ENCODE assay signal across 29 cellular contexts in the genomic region with DNA sequence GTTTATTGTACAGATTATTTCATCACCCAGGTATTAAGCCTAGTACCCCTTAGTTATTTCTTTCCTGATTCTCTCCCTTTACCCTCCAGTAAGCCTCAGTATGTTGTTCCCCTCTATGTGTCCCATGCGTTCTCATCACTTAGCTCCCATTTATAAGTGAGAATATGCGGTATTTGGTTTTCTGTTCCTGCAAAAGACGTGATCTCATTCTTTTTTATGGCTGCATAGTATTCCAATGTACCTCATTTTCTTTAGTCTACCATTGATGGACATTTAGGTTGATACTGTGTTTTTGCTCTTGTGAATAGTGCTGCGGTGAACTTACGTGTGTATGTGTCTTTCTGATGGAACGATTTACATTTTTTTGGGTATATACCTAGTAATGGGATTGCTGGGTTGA.
"Had no signal": no experiment of that assay in that cellular context is flagged by ENCODE, and none has a peak within 500 bp of the region (broad histone marks: within the 10 kb centered on the region; RNA-seq: fewer than 3 reads in every experiment).

No MANE protein-coding gene starts in this region.

- H3K36me3 ChIP-seq: thoracic aorta, thyroid gland, upper lobe of left lung, upper lobe of right lung, uterus had no signal

- H3K27ac Mint-ChIP-seq: stimulated activated effector memory CD8-positive, alpha-beta T cell treated with anti-CD3 and anti-CD28 coated beads, Interleukin-12 subunit alpha, Interleukin-12 subunit beta, amount 100 ng/mL, for 72 hours; stimulated activated memory B cell treated with anti-CD40 and anti-IgM and Interleukin-4, amounts not matched to agents 10 μg/mL and 1 μg/mL and 100 μg/mL, for 72 hours; stimulated activated naive B cell treated with anti-CD40 and anti-IgM and Interleukin-4, amounts not matched to agents 10 μg/mL and 1 μg/mL and 100 μg/mL, for 72 hours; stimulated activated naive CD8-positive, alpha-beta T cell treated with anti-CD3 and anti-CD28 coated beads, Interleukin-15, amount 100 ng/mL, for 72 hours; stimulated activated naive CD8-positive, alpha-beta T cell treated with anti-CD3 and anti-CD28 coated beads, Interleukin-15, Interleukin-2, amounts not matched to agents 100 ng/mL and 50 ng/mL, for 24 hours; type B pancreatic cell had no signal

- H3K36me3 Mint-ChIP-seq: stimulated activated effector memory CD8-positive, alpha-beta T cell treated with anti-CD3 and anti-CD28 coated beads, Interleukin-12 subunit alpha, Interleukin-12 subunit beta, amount 100 ng/mL, for 72 hours had no signal

- H3K27ac ChIP-seq: stomach, suprapubic skin, testis, thoracic aorta, thyroid gland, tibial artery, tibial nerve, transverse colon, upper lobe of left lung, upper lobe of right lung, uterus, vagina had no signal

- H3K27me3 ChIP-seq: stomach, suprapubic skin, testis, thyroid gland, tibial artery, tibial nerve, transverse colon, upper lobe of left lung, upper lobe of right lung, uterus, vagina had no signal

- H3K9me3 ChIP-seq: testis, thyroid gland had no signal

- ATAC-seq: stimulated activated effector memory CD8-positive, alpha-beta T cell treated with anti-CD3 and anti-CD28 coated beads, Interleukin-12 subunit alpha, Interleukin-12 subunit beta, amount 100 ng/mL, for 72 hours; stimulated activated memory B cell treated with anti-CD40 and anti-IgM and Interleukin-4, amounts not matched to agents 10 μg/mL and 1 μg/mL and 100 μg/mL, for 72 hours; stimulated activated naive B cell treated with anti-CD40 and anti-IgM and Interleukin-4, amounts not matched to agents 10 μg/mL and 1 μg/mL and 100 μg/mL, for 72 hours; stimulated activated naive CD8-positive, alpha-beta T cell treated with anti-CD3 and anti-CD28 coated beads, Interleukin-15, amount 100 ng/mL, for 72 hours; stimulated activated naive CD8-positive, alpha-beta T cell treated with anti-CD3 and anti-CD28 coated beads, Interleukin-15, Interleukin-2, amounts not matched to agents 100 U/mL and 50 U/mL, for 24 hours; upper lobe of right lung had no signal

- H3K4me3 ChIP-seq: stomach, suprapubic skin, testis, thoracic aorta, thyroid gland, tibial artery, tibial nerve, transverse colon, upper lobe of left lung, upper lobe of right lung, uterus, vagina had no signal

- H3K4me1 ChIP-seq: suprapubic skin, testis, transverse colon, upper lobe of left lung, upper lobe of right lung, uterus, vagina had no signal

- H3K4me3 Mint-ChIP-seq: stimulated activated effector memory CD8-positive, alpha-beta T cell treated with anti-CD3 and anti-CD28 coated beads, Interleukin-12 subunit alpha, Interleukin-12 subunit beta, amount 100 ng/mL, for 72 hours; stimulated activated memory B cell treated with anti-CD40 and anti-IgM and Interleukin-4, amounts not matched to agents 10 μg/mL and 1 μg/mL and 100 μg/mL, for 72 hours; stimulated activated naive B cell treated with anti-CD40 and anti-IgM and Interleukin-4, amounts not matched to agents 10 μg/mL and 1 μg/mL and 100 μg/mL, for 72 hours; stimulated activated naive CD8-positive, alpha-beta T cell treated with anti-CD3 and anti-CD28 coated beads, Interleukin-15, amount 100 ng/mL, for 72 hours; stimulated activated naive CD8-positive, alpha-beta T cell treated with anti-CD3 and anti-CD28 coated beads, Interleukin-15, Interleukin-2, amounts not matched to agents 100 ng/mL and 50 ng/mL, for 24 hours; type B pancreatic cell had no signal

- DNase-seq: stimulated activated CD4-positive, alpha-beta T cell treated with anti-CD3 and anti-CD28 coated beads, Interleukin-2, amount 100 ng/mL, for 48 hours; stimulated activated CD4-positive, alpha-beta T cell treated with anti-CD3 and anti-CD28 coated beads, Interleukin-4, amount 100 ng/mL, for 1 hour; stimulated activated CD4-positive, alpha-beta T cell treated with anti-CD3 and anti-CD28 coated beads, Interleukin-4, amount 100 ng/mL, for 24 hours; stimulated activated CD4-positive, alpha-beta T cell treated with anti-CD3 and anti-CD28 coated beads, Interleukin-4, amount 100 ng/mL, for 4 hours; stimulated activated CD8-positive, alpha-beta memory T cell treated with anti-CD3 and anti-CD28 coated beads, Interleukin-4, amount 100 ng/mL, for 48 hours; stimulated activated naive B cell treated with anti-CD40 and anti-IgM and Interleukin-4, amounts not matched to agents 10 μg/mL and 1 μg/mL and 100 μg/mL, for 72 hours; stimulated activated naive CD4-positive, alpha-beta T cell; stimulated activated naive CD4-positive, alpha-beta T cell treated with Interleukin-2 at 50 U/mL for 16 hours; stimulated activated naive CD8-positive, alpha-beta T cell treated with anti-CD3 and anti-CD28 coated beads, Interleukin-15, amount 100 ng/mL, for 72 hours; stimulated activated naive CD8-positive, alpha-beta T cell treated with anti-CD3 and anti-CD28 coated beads, Interleukin-15, Interleukin-2, amounts not matched to agents 100 U/mL and 50 U/mL, for 24 hours; stomach; substantia nigra; testis; thyroid gland; tibial artery; transverse colon; trophoblast cell; upper lobe of left lung; upper lobe of right lung; uterus had no signal

- FAIRE-seq: urothelium cell line had no signal

- H3K27me3 Mint-ChIP-seq: stimulated activated memory B cell treated with anti-CD40 and anti-IgM and Interleukin-4, amounts not matched to agents 10 μg/mL and 1 μg/mL and 100 μg/mL, for 72 hours; stimulated activated naive B cell treated with anti-CD40 and anti-IgM and Interleukin-4, amounts not matched to agents 10 μg/mL and 1 μg/mL and 100 μg/mL, for 72 hours; stimulated activated naive CD8-positive, alpha-beta T cell treated with anti-CD3 and anti-CD28 coated beads, Interleukin-15, amount 100 ng/mL, for 72 hours; stimulated activated naive CD8-positive, alpha-beta T cell treated with anti-CD3 and anti-CD28 coated beads, Interleukin-15, Interleukin-2, amounts not matched to agents 100 ng/mL and 50 ng/mL, for 24 hours; type B pancreatic cell had no signal
